ENCODE assay signal across 27 cellular contexts in the genomic region with DNA sequence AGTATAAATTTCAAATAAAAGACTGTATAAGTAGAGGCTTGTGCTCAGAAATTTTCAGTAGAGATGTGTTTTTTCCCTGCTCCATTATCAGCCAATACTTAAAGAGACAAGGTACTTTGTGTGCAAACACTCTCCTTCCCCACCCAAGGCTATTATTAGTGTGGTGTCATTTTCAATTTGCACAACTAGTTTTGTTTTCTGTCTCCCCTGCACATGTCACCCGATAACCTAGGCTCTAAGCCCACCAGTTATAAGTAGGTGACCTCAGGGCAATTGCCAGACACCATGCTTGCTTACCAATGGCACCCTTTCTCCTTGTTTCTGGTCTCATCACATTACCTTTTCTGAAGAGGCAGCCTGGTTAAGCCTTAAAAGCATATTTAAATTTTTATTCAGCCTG. TPM values are rescaled to one million over a fixed set of nuclear protein-coding genes. Genes with fewer than 3 reads are reported as not detected.
DNase-seq lines count a peak whose midpoint lies in the region; ATAC-seq and TF ChIP-seq lines count a peak whose summit lies in the region.
"Had no signal": no experiment of that assay in that cellular context is flagged by ENCODE, and none has a peak within 500 bp of the region (broad histone marks: within the 10 kb centered on the region; RNA-seq: fewer than 3 reads in every experiment).

No MANE protein-coding gene starts in this region.

- H3K9me3 ChIP-seq in left ventricle myocardium inferior (replicated peaks) = peaks cover 14% of the 10 kb centered on the region
- H3K9me3 ChIP-seq in Loucy (ENCODE audit: insufficient read depth, low read depth, low read length) = no peaks in the 10 kb centered on the region
- H3K9me3 ChIP-seq in uterus = no peaks in the 10 kb centered on the region
- no peaks in the 10 kb centered on the region for H3K9me3 ChIP-seq in stomach
- H3K9me3 ChIP-seq: Peyer's patch had no signal

- peak overlapping the region; percentile 76; the same call in 1 of the 2 replicates for H2AFZ ChIP-seq in Loucy (ENCODE audit: low read length)

- intact Hi-C loops in left ventricle myocardium inferior (cut with micrococcal nuclease) = no loop called here
- intact Hi-C loops in left cardiac atrium (cut with DNase I) = no loop called here
- intact Hi-C loops in uterus (cut with DNase I; ENCODE audit: low total_unique reads) = no loop called here
- intact Hi-C loops in stomach (cut with DNase I; ENCODE audit: low total_unique reads) = no loop called here

- H3K9me2 ChIP-seq in Loucy (replicated peaks; ENCODE audit: low read depth, low read length) = no peaks in the 10 kb centered on the region

- H3K9ac ChIP-seq in Loucy (ENCODE audit: low read depth, low read length, poor library complexity, severe bottlenecking) (no peak overlapping the region), rectal smooth muscle tissue (ENCODE audit: low read length) (no peak overlapping the region)

- TF ChIP-seq EP300 in stomach (IDR thresholded peaks at IDR 0.05) = no peak

- TF ChIP-seq CTCF in left ventricle myocardium inferior (IDR thresholded peaks at IDR 0.05; ENCODE audit: borderline replicate concordance) (no peak), Loucy (conservative IDR thresholded peaks at IDR 0.05; ENCODE audit: low read length) (no peak), uterus (IDR thresholded peaks at IDR 0.05) (no peak), stomach (IDR thresholded peaks at IDR 0.05) (no peak)

- no peak overlapping the region for H3K4me2 ChIP-seq in Loucy (ENCODE audit: low read depth, low read length, poor library complexity, severe bottlenecking)

- no peaks in the 10 kb centered on the region for H3K36me3 ChIP-seq in left ventricle myocardium inferior
- H3K36me3 ChIP-seq in Loucy (ENCODE audit: insufficient read depth, low read length) = no peaks in the 10 kb centered on the region
- H3K36me3 ChIP-seq in rectal smooth muscle tissue (ENCODE audit: control insufficient read depth, insufficient read depth, low read length) = no peaks in the 10 kb centered on the region
- H3K36me3 ChIP-seq in uterus = no peaks in the 10 kb centered on the region
- no peaks in the 10 kb centered on the region for H3K36me3 ChIP-seq in stomach
- H3K36me3 ChIP-seq: Peyer's patch had no signal

- 44 to 73% (median 69%) methylated on average over 1 of the region's 1 CpG for WGBS in stomach, 5 donors

- DNase-seq in left ventricle myocardium inferior = no peak
- no peak for DNase-seq in left cardiac atrium
- DNase-seq in uterus = no peak
- DNase-seq in stomach = no peak
- DNase-seq: Calu3, DMS153, DND-41, HCEC 1CT, NCI-H1048, NCI-H1436, NCI-H187, NCI-H2081 treated with DMSO at 0.1 percent for 48 hours, NCI-H2171, NCI-H226, NCI-H510A, NCI-H69, Peyer's patch, SHP77 treated with DMSO at 0.1 percent for 48 hours had no signal

- no peaks in the 10 kb centered on the region for H4K20me1 ChIP-seq in Loucy (ENCODE audit: insufficient read depth, low read length, poor library complexity, severe bottlenecking)

- H3K27ac ChIP-seq in left ventricle myocardium inferior (replicated peaks) = peak overlapping the region; percentile 48
- H3K27ac ChIP-seq in rectal smooth muscle tissue (ENCODE audit: low read depth, low read length) = peak overlapping the region; percentile 44
- H3K27ac ChIP-seq in uterus = peak overlapping the region; percentile 61 to 68
- peak overlapping the region in 1 of 5 donors; percentile 12 for H3K27ac ChIP-seq in stomach
- H3K27ac ChIP-seq: 22Rv1, Peyer's patch had no signal

- H3K27me3 ChIP-seq in left ventricle myocardium inferior (ENCODE audit: low read depth) (no peaks in the 10 kb centered on the region), Loucy (ENCODE audit: insufficient read depth, low read length, poor library complexity, severe bottlenecking) (no peaks in the 10 kb centered on the region), rectal smooth muscle tissue (ENCODE audit: control insufficient read depth, insufficient read depth, low read length) (no peaks in the 10 kb centered on the region), uterus (no peaks in the 10 kb centered on the region), stomach (no peaks in the 10 kb centered on the region)
- H3K27me3 ChIP-seq: Peyer's patch had no signal

- TF ChIP-seq POLR2A in uterus (IDR thresholded peaks at IDR 0.05) (no peak), stomach (IDR thresholded peaks at IDR 0.05) (no peak)

- peaks cover 12% of the 10 kb centered on the region for H3K4me1 ChIP-seq in left ventricle myocardium inferior
- H3K4me1 ChIP-seq in Loucy (ENCODE audit: insufficient read depth, low read length, poor library complexity, severe bottlenecking) = no peaks in the 10 kb centered on the region
- H3K4me1 ChIP-seq in rectal smooth muscle tissue (ENCODE audit: control insufficient read depth, insufficient read depth, low read length) = peaks cover 14% of the 10 kb centered on the region
- no peaks in the 10 kb centered on the region for H3K4me1 ChIP-seq in uterus
- peaks cover 0 to 12% (median 5%) of the 10 kb centered on the region in 4 donors for H3K4me1 ChIP-seq in stomach
- H3K4me1 ChIP-seq: Peyer's patch had no signal

- no peak for ATAC-seq in left cardiac atrium
- ATAC-seq in GM21717 (IDR thresholded peaks at IDR 0.05; ENCODE audit: unreplicated experiment) = no peak
- ATAC-seq in HG03439 (IDR thresholded peaks at IDR 0.05; ENCODE audit: unreplicated experiment) = no peak
- ATAC-seq: HepG2, K562 had no signal

- H3F3A ChIP-seq in Loucy (ENCODE audit: low read depth) = no peaks in the 10 kb centered on the region

- H3K4me3 ChIP-seq in left ventricle myocardium inferior = no peak overlapping the region
- no peak overlapping the region for H3K4me3 ChIP-seq in Loucy (ENCODE audit: low read length, poor library complexity, severe bottlenecking)
- no peak overlapping the region for H3K4me3 ChIP-seq in rectal smooth muscle tissue (ENCODE audit: low read length)
- H3K4me3 ChIP-seq in uterus = no peak overlapping the region
- H3K4me3 ChIP-seq in stomach = no peak overlapping the region
- H3K4me3 ChIP-seq: K562, Peyer's patch had no signal

- no peaks in the 10 kb centered on the region for H3K79me2 ChIP-seq in Loucy (ENCODE audit: insufficient read depth, low read length)

RNA-seq across cellular contexts. Expression of a gene that starts 8.0 kb away (rescaled TPM):
- total RNA-seq in left ventricle myocardium inferior = 43.0 TPM
- total RNA-seq in left cardiac atrium = 10 to 100 TPM; 34.2 to 53.5 TPM
- total RNA-seq in uterus = 100 to 1,000 TPM in 1 of 4 donors, 10 to 100 TPM in 3; 23.8 to 160 (median 42.8) TPM
- total RNA-seq in stomach = 10 to 100 TPM in 4 of 5 donors, 1 to 10 TPM in 1; 4.1 to 49.1 (median 28.6) TPM
- polyA plus RNA-seq in stomach = 10 to 100 TPM in 1 of 3 donors, 1 to 10 TPM in 2; 4.1 to 10.5 (median 4.6) TPM
- total RNA-seq: H1, HepG2, K562, OCI-LY7 had no signal
- polyA plus RNA-seq: H1, HepG2, K562 had no signal
